In genomic region chr19:46303702-46304397, GRCh38 we compare ENCODE assay signal across 1 cellular context.
TF ChIP-seq lines count a peak whose summit lies in the region.

No MANE protein-coding gene starts in this region.

TF ChIP-seq in WTC11, 78 proteins besides CTCF, POLR2A, EP300 and RAD21 (continued from another document):
- TF ChIP-seq ZNF281 (CRISPR knock-in tag; IDR thresholded peaks at IDR 0.05) (peak; percentile 70), SOX15 (CRISPR knock-in tag; IDR thresholded peaks at IDR 0.05) (no peak), CREB1 (CRISPR knock-in tag; IDR thresholded peaks at IDR 0.05) (peak; percentile 77; the same call in 1 of the 2 replicates), MYBL2 (CRISPR knock-in tag; IDR thresholded peaks at IDR 0.05) (no peak), ZNF396 (CRISPR knock-in tag; IDR thresholded peaks at IDR 0.05; ENCODE audit: borderline replicate concordance) (no peak), TP53 (CRISPR knock-in tag; IDR thresholded peaks at IDR 0.05) (peak; percentile 93), USF1 (CRISPR knock-in tag; IDR thresholded peaks at IDR 0.05) (peak; percentile 87), E2F5 (CRISPR knock-in tag; IDR thresholded peaks at IDR 0.05) (peak; percentile 84), ATF1 (CRISPR knock-in tag; IDR thresholded peaks at IDR 0.05) (no peak), IRF2 (CRISPR knock-in tag; IDR thresholded peaks at IDR 0.05; ENCODE audit: borderline replicate concordance, low read depth) (no peak), STAT6 (CRISPR knock-in tag; conservative IDR thresholded peaks at IDR 0.05; ENCODE audit: low read depth) (no peak), ATF2 (CRISPR knock-in tag; IDR thresholded peaks at IDR 0.05; ENCODE audit: borderline replicate concordance, low read depth) (no peak), RELA (CRISPR knock-in tag; IDR thresholded peaks at IDR 0.05; ENCODE audit: borderline replicate concordance) (peak; percentile 80; the same call in 1 of the 2 replicates), ZNF512 (CRISPR knock-in tag; IDR thresholded peaks at IDR 0.05; ENCODE audit: borderline replicate concordance) (no peak), NR1H2 (CRISPR knock-in tag; IDR thresholded peaks at IDR 0.05) (peak; percentile 79), EMX1 (CRISPR knock-in tag; IDR thresholded peaks at IDR 0.05) (no peak), GTF2I (CRISPR knock-in tag; conservative IDR thresholded peaks at IDR 0.05) (no peak), NFE2L1 (CRISPR knock-in tag; IDR thresholded peaks at IDR 0.05) (no peak; the same call in 1 of the 2 replicates), FOXK1 (CRISPR knock-in tag; IDR thresholded peaks at IDR 0.05) (peak; percentile 75; the same call in 1 of the 2 replicates), KAT7 (CRISPR knock-in tag; IDR thresholded peaks at IDR 0.05; ENCODE audit: borderline replicate concordance) (no peak), ZNF121 (CRISPR knock-in tag; IDR thresholded peaks at IDR 0.05) (no peak; the same call in 1 of the 2 replicates), AR (CRISPR knock-in tag; IDR thresholded peaks at IDR 0.05) (no peak), ZNF425 (CRISPR knock-in tag; conservative IDR thresholded peaks at IDR 0.05) (no peak), CREM (CRISPR knock-in tag; IDR thresholded peaks at IDR 0.05) (peak; percentile 82), GRHL2 (CRISPR knock-in tag; IDR thresholded peaks at IDR 0.05; ENCODE audit: insufficient replicate concordance, severe bottlenecking) (no peak), AFF4 (CRISPR knock-in tag; IDR thresholded peaks at IDR 0.05; ENCODE audit: borderline replicate concordance) (0 out of 2 replicates have a peak, but pooled peaks have one; percentile 28), PRDM15 (CRISPR knock-in tag; IDR thresholded peaks at IDR 0.05) (peak; percentile 32; the same call in 1 of the 2 replicates)
TF ChIP-seq in WTC11: peak in this region for 38.
